Comparison of ENCODE assay signal across 31 cellular contexts in the genomic region with DNA sequence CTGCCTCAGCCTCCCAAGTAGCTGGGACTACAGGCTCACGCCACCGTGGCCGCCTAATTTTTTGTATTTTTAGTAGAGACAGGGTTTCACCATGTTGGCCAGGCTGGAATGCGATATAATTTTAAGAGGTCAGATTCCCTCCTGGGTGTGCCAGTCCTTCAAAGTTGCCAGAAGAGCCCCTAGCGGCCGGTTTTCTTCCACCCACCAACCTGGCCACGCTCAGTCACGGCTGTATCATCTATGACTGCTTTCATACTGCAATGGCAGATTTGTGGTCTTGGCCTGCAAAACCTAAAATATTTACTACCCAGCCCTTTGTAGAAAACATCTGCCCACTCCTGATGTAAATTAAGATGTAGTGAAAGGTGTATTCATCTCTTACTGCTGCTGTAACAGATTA.
"Had no signal": no experiment of that assay in that cellular context is flagged by ENCODE, and none has a peak within 500 bp of the region (broad histone marks: within the 10 kb centered on the region; RNA-seq: fewer than 3 reads in every experiment).

No MANE protein-coding gene starts in this region.

- H3K4me2 ChIP-seq: hepatocyte, smooth muscle cell had no signal

- H3K4me3 ChIP-seq: dorsolateral prefrontal cortex, gastrocnemius medialis, heart left ventricle, hepatocyte, left lung, pancreas, smooth muscle cell, suprapubic skin, transverse colon, upper lobe of right lung, vagina had no signal

- H3K36me3 ChIP-seq: gastrocnemius medialis, heart left ventricle, left lung, pancreas, suprapubic skin, transverse colon, upper lobe of right lung, vagina had no signal

- H2AFZ ChIP-seq: hepatocyte had no signal

- ATAC-seq: esophagus mucosa; gastrocnemius medialis; heart left ventricle; left cardiac atrium; left lung; naive thymus-derived CD8-positive, alpha-beta T cell; pancreas; sciatic nerve; stimulated activated naive CD8-positive, alpha-beta T cell treated with anti-CD3 and anti-CD28 coated beads, Interleukin-15, amount 100 ng/mL, for 72 hours; upper lobe of right lung had no signal

- H3K27ac ChIP-seq: dorsolateral prefrontal cortex, epithelial cell of prostate, gastrocnemius medialis, heart left ventricle, hepatocyte, left lung, pancreas, suprapubic skin, transverse colon, upper lobe of right lung, vagina had no signal

- FAIRE-seq: colon, islet of Langerhans, pancreas had no signal

- H3K27me3 ChIP-seq: dorsolateral prefrontal cortex, gastrocnemius medialis, heart left ventricle, hepatocyte, left lung, pancreas, suprapubic skin, transverse colon, upper lobe of right lung, vagina had no signal

- H3K4me1 ChIP-seq: gastrocnemius medialis, heart left ventricle, pancreas, upper lobe of right lung, vagina had no signal

- H3K79me2 ChIP-seq: hepatocyte had no signal

- DNase-seq: dorsolateral prefrontal cortex; effector CD4-positive, alpha-beta T cell; foreskin fibroblast; gastrocnemius medialis; heart left ventricle; left cardiac atrium; left lung; mesenchymal stem cell; midbrain; naive thymus-derived CD8-positive, alpha-beta T cell; nephron progenitor cell; occipital lobe; pancreas; retina; stimulated activated CD4-positive, alpha-beta T cell treated with anti-CD3 and anti-CD28 coated beads, Interleukin-12 subunit alpha, Interleukin-12 subunit beta, amount 100 ng/mL, for 4 hours; stimulated activated CD4-positive, alpha-beta T cell treated with anti-CD3 and anti-CD28 coated beads, Interleukin-1b, Interleukin-23, amount 100 ng/mL, for 48 hours; stimulated activated CD4-positive, alpha-beta T cell treated with anti-CD3 and anti-CD28 coated beads, Interleukin-4, amount 100 ng/mL, for 1 hour; stimulated activated CD8-positive, alpha-beta memory T cell treated with anti-CD3 and anti-CD28 coated beads, Interleukin-4, amount 100 ng/mL, for 48 hours; stimulated activated naive CD4-positive, alpha-beta T cell; stimulated activated naive CD8-positive, alpha-beta T cell treated with anti-CD3 and anti-CD28 coated beads, Interleukin-15, amount 100 ng/mL, for 72 hours; transverse colon; upper lobe of right lung had no signal

- H3K9me3 ChIP-seq: gastrocnemius medialis, heart left ventricle, left lung, pancreas, suprapubic skin, transverse colon, upper lobe of right lung, vagina had no signal
